8 cellular contexts compared by ENCODE assay signal in the genomic region with DNA sequence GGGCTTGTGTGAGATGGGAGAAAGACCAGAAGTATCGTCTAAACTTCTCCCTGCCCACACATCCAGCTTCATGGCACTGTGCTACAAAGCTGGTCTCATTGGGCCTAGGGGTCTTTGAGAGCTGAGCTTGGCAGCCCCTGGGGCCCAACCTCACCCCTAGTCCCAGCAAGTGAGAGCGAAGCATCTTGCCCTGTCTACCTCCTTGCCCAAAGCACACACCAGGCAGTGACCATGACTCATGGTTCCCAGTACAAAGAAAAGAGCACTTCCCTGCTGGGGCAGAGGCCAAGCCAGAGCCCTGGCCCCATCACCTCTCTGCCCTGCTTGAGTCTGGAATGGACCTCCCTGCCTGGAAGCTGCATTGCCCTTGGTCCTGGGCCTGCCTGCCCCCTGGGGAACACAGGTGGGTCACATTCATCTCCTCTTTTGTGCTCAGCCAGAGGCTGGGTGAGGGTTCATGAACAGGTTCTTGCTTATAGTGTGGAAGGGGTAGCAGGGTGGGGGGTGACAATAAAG. TPM values are rescaled to one million over a fixed set of nuclear protein-coding genes. Genes with fewer than 3 reads are reported as not detected.
DNase-seq lines count a peak whose midpoint lies in the region; ATAC-seq and TF ChIP-seq lines count a peak whose summit lies in the region.

No MANE protein-coding gene starts in this region.

- CTCF ChIA-PET in PC-3 (lab: Charles Lee): interaction anchor here (0.5 to 0.7 kb wide), 2 partner anchors 127 to 511 kb away, joined by 6 to 7 read pairs; no protein-coding TSS in a partner anchor

- POLR2A ChIA-PET in PC-3 (lab: Charles Lee; ENCODE audit: unreplicated experiment): no interaction called here

- H3K9ac ChIP-seq in PC-3 (ENCODE audit: low read length): no peak overlapping the region

- H3K9me3 ChIP-seq in PC-3 (ENCODE audit: low read length) (no peaks in the 10 kb centered on the region), osteoblast (ENCODE audit: low read depth, low read length) (no peaks in the 10 kb centered on the region)

- H3K4me1 ChIP-seq in PC-3 (ENCODE audit: insufficient read depth, low read length) (peaks cover 25% of the 10 kb centered on the region), osteoblast (ENCODE audit: insufficient read depth, low read length) (peaks cover 32% of the 10 kb centered on the region)

- ATAC-seq in PC-3: peak; percentile 92
- ATAC-seq in GM18511 (IDR thresholded peaks at IDR 0.05; ENCODE audit: unreplicated experiment): no peak
- no peak for ATAC-seq in GM18502 (IDR thresholded peaks at IDR 0.05; ENCODE audit: poor library complexity, unreplicated experiment)
- no peak for ATAC-seq in GM18907 (IDR thresholded peaks at IDR 0.05; ENCODE audit: unreplicated experiment)

- DNase-seq in Daoy (ENCODE audit: low read depth) (peak; percentile 32), PC-3 (peak; percentile 65), epithelial cell of prostate (ENCODE audit: low read depth, low spot score) (no peak), osteoblast (ENCODE audit: insufficient read length, low spot score, missing footprints) (peak; percentile 96), NCI-H526 treated with DMSO at 0.1 percent for 48 hours (lab: John Stamatoyannopoulos, UW) (no peak)

- no peaks in the 10 kb centered on the region for H3K36me3 ChIP-seq in PC-3 (ENCODE audit: low read depth, low read length)
- H3K36me3 ChIP-seq in osteoblast (ENCODE audit: insufficient read depth, low read length): no peaks in the 10 kb centered on the region

- H3K79me2 ChIP-seq in PC-3 (ENCODE audit: low read length) (no peaks in the 10 kb centered on the region), osteoblast (ENCODE audit: insufficient read depth, low read length) (peaks cover 29% of the 10 kb centered on the region)

- no TSS peak for BruUV-seq in PC-3 (replicated peaks; lab: Mats Ljungman, UMichigan)

- no peak for TF ChIP-seq CTCF in PC-3 (conservative IDR thresholded peaks at IDR 0.05; ENCODE audit: low read depth, low read length)
- TF ChIP-seq CTCF in osteoblast (IDR thresholded peaks at IDR 0.05; ENCODE audit: extremely low read depth, low read depth, low read length): no peak

- H3F3A ChIP-seq in PC-3 (ENCODE audit: low read length, unreplicated experiment): no peaks in the 10 kb centered on the region

- H3K4me2 ChIP-seq in PC-3 (ENCODE audit: low read length) (no peak overlapping the region; the same call in 1 of the 2 replicates), osteoblast (ENCODE audit: insufficient read depth, low read length) (peak overlapping the region; percentile 88)

- H3K4me3 ChIP-seq in PC-3 (ENCODE audit: low read length) (no peak overlapping the region), osteoblast (ENCODE audit: insufficient read depth, low read length) (peak overlapping the region; percentile 82)

- H3K27ac ChIP-seq in PC-3 (ENCODE audit: low read length) (no peak overlapping the region), epithelial cell of prostate (peak overlapping the region; percentile 77), osteoblast (ENCODE audit: low read depth, low read length) (peak overlapping the region; percentile 69)

- intact Hi-C loops in PC-3 (cut with micrococcal nuclease): no loop called here

- H2AFZ ChIP-seq in PC-3 (ENCODE audit: low read length) (no peak overlapping the region; the same call in 1 of the 2 replicates), osteoblast (ENCODE audit: low read length) (peak overlapping the region; percentile 1)

- no peaks in the 10 kb centered on the region for H3K27me3 ChIP-seq in PC-3 (ENCODE audit: low read length)
- H3K27me3 ChIP-seq in osteoblast (ENCODE audit: insufficient read depth, low read length): no peaks in the 10 kb centered on the region

- no peaks in the 10 kb centered on the region for H3K9me2 ChIP-seq in PC-3 (replicated peaks; ENCODE audit: low read length)

- H4K20me1 ChIP-seq in PC-3 (ENCODE audit: low read length): no peaks in the 10 kb centered on the region
- peaks cover 13% of the 10 kb centered on the region for H4K20me1 ChIP-seq in osteoblast (ENCODE audit: insufficient read depth, low read length)

RNA-seq across cellular contexts. Expression of a gene that starts 1.2 kb away (rescaled TPM):
- total RNA-seq in Daoy (2014; rRNA removed; shearing (Covaris generic)): 0.24 TPM in 1 of 2 replicates, not detected in the other
- 1.2 and 1.6 TPM in 2 replicates for total RNA-seq in PC-3 (2014; rRNA removed)
- 16.3 and 19.2 TPM in 2 replicates for total RNA-seq in osteoblast

RNA-seq across cellular contexts. Expression of a gene that starts 20.8 kb away (rescaled TPM):
- total RNA-seq in Daoy (2014; rRNA removed; shearing (Covaris generic)): 2.6 and 3.6 TPM in 2 replicates
- 17.0 and 17.3 TPM in 2 replicates for total RNA-seq in PC-3 (2014; rRNA removed)
- total RNA-seq in osteoblast: 3.2 and 3.3 TPM in 2 replicates

RNA-seq across cellular contexts. Expression of a gene that starts 41.9 kb away (rescaled TPM):
- 17.9 and 19.1 TPM in 2 replicates for total RNA-seq in Daoy (2014; rRNA removed; shearing (Covaris generic))
- total RNA-seq in PC-3 (2014; rRNA removed) (23.8 and 28.0 TPM in 2 replicates), osteoblast (19.7 and 20.3 TPM in 2 replicates)

RNA-seq across cellular contexts. Expression of a gene that starts 42.2 kb away (rescaled TPM):
- 453 and 707 TPM in 2 replicates for total RNA-seq in Daoy (2014; rRNA removed; shearing (Covaris generic))
- 361 and 374 TPM in 2 replicates for total RNA-seq in PC-3 (2014; rRNA removed)
- 240 and 278 TPM in 2 replicates for total RNA-seq in osteoblast

RNA-seq across cellular contexts. Expression of a gene that starts 42.6 kb away (rescaled TPM):
- 86.0 and 91.8 TPM in 2 replicates for total RNA-seq in Daoy (2014; rRNA removed; shearing (Covaris generic))
- total RNA-seq in PC-3 (2014; rRNA removed) (116 and 131 TPM in 2 replicates), osteoblast (48.1 and 53.9 TPM in 2 replicates)

Comparison
In these comparisons a context has a peak if more than half of its experiments do, and no peak if none do; other contexts are left out.
1. DNase-seq: peak in Daoy (single experiment), PC-3 (single experiment) and osteoblast (single experiment); none in epithelial cell of prostate (single experiment) and NCI-H526 treated with DMSO at 0.1 percent for 48 hours (single experiment).